Comparison of ENCODE assay signal across 8 cellular contexts in genomic region chr19:37507167-37507464, GRCh38. TPM values are rescaled to one million over a fixed set of nuclear protein-coding genes. Genes with fewer than 3 reads are reported as not detected.
DNase-seq lines count a peak whose midpoint lies in the region; ATAC-seq and TF ChIP-seq lines count a peak whose summit lies in the region.

No MANE protein-coding gene starts in this region.

- H3K4me1 ChIP-seq in heart left ventricle (peaks cover 0 to 19% (median 5%) of the 10 kb centered on the region in 12 donors), ectodermal cell (ENCODE audit: control insufficient read depth, insufficient read depth, low read length) (no peaks in the 10 kb centered on the region), mucosa of stomach (ENCODE audit: control insufficient read depth, insufficient read depth, low read length) (peaks cover 9% of the 10 kb centered on the region), uterus (no peaks in the 10 kb centered on the region)

- peaks cover 0 to 33% (median 0%) of the 10 kb centered on the region in 12 donors for H3K9me3 ChIP-seq in heart left ventricle
- H3K9me3 ChIP-seq in ectodermal cell (ENCODE audit: control insufficient read depth, low read length), result no peaks in the 10 kb centered on the region
- peaks cover 7% of the 10 kb centered on the region for H3K9me3 ChIP-seq in mucosa of stomach (ENCODE audit: control insufficient read depth, low read length)
- H3K9me3 ChIP-seq in uterus, result no peaks in the 10 kb centered on the region

- H3K4me3 ChIP-seq in heart left ventricle (peak overlapping the region; percentile 62 to 87 (median 70)), ectodermal cell (ENCODE audit: insufficient read depth, low read depth, low read length) (peak overlapping the region; percentile 68), mucosa of stomach (ENCODE audit: low read length) (peak overlapping the region; percentile 95), uterus (peak overlapping the region; percentile 64 to 72)

- no peak for TF ChIP-seq CTCF in heart left ventricle (IDR thresholded peaks at IDR 0.05)
- no peak for TF ChIP-seq CTCF in uterus (IDR thresholded peaks at IDR 0.05)

- peaks cover 0 to 34% (median 20%) of the 10 kb centered on the region in 9 donors for H3K36me3 ChIP-seq in heart left ventricle
- peaks cover 13% of the 10 kb centered on the region for H3K36me3 ChIP-seq in ectodermal cell (ENCODE audit: control insufficient read depth, insufficient read depth, low read length)
- no peaks in the 10 kb centered on the region for H3K36me3 ChIP-seq in mucosa of stomach (ENCODE audit: control insufficient read depth, insufficient read depth, low read length)
- H3K36me3 ChIP-seq in uterus, result no peaks in the 10 kb centered on the region

- WGBS in heart left ventricle, 4 donors, result 3 to 6% (median 3%) methylated on average over 9 of the region's 9 CpGs
- WGBS in ectodermal cell, 2 experiments, result 9 to 10% methylated on average over 9 of the region's 9 CpGs

- peak overlapping the region; percentile 91 for H3K9ac ChIP-seq in mucosa of stomach (ENCODE audit: low read length)

- H3K27ac ChIP-seq in heart left ventricle (peak overlapping the region; percentile 86 to 98 (median 93)), ectodermal cell (ENCODE audit: insufficient read depth, low read depth, low read length, poor library complexity, severe bottlenecking) (no peak overlapping the region), uterus (peak overlapping the region; percentile 95 to 96)

- H3K27me3 ChIP-seq in heart left ventricle, result no peaks in the 10 kb centered on the region
- no peaks in the 10 kb centered on the region for H3K27me3 ChIP-seq in ectodermal cell (ENCODE audit: control insufficient read depth, insufficient read depth, low read length, poor library complexity, severe bottlenecking)
- H3K27me3 ChIP-seq in mucosa of stomach (ENCODE audit: control insufficient read depth, insufficient read depth, low read length), result no peaks in the 10 kb centered on the region
- no peaks in the 10 kb centered on the region for H3K27me3 ChIP-seq in uterus

- DNase-seq in heart left ventricle, result no peak
- DNase-seq in Right ventricle myocardium inferior (ENCODE audit: missing footprints), result no peak
- no peak for DNase-seq in uterus
- DNase-seq in A172 (ENCODE audit: low spot score), result no peak

- ATAC-seq in heart left ventricle (no peak), Right ventricle myocardium inferior (no peak), HG03521 (IDR thresholded peaks at IDR 0.05; ENCODE audit: unreplicated experiment) (no peak), GM18505 (IDR thresholded peaks at IDR 0.05; ENCODE audit: unreplicated experiment) (no peak)

- TF ChIP-seq POLR2A in heart left ventricle (IDR thresholded peaks at IDR 0.05) (no peak), uterus (IDR thresholded peaks at IDR 0.05) (no peak), GM18505 (IDR thresholded peaks at IDR 0.05; ENCODE audit: borderline replicate concordance, extremely low read depth, insufficient read depth, insufficient read length) (no peak)

- intact Hi-C loops in heart left ventricle (cut with DNase I) (loop anchor here in 5 of 10 donors (2.0 to 10.0 kb wide), 4 partner anchors 35 to 148 kb away; partner anchors contain the start of genes ZNF570 (in 3 of the 5), ZNF569 (in 2 of the 5) and ZFP30 (in 1 of the 5)), Right ventricle myocardium inferior (cut with DNase I) (loop anchor here (2.0 kb wide), 1 partner anchor 40 kb away; the partner anchor contains the start of gene ZNF569), uterus (cut with DNase I; ENCODE audit: low total_unique reads) (no loop called here)

RNA-seq across cellular contexts. Expression of gene ZNF793, which starts 0.4 kb away (rescaled TPM):
- 1 to 10 TPM; 2.8 to 7.9 (median 6.2) TPM for total RNA-seq in heart left ventricle
- polyA plus RNA-seq in heart left ventricle, result 1 to 10 TPM; 4.1 to 4.9 TPM
- 5.4 TPM for total RNA-seq in Right ventricle myocardium inferior
- 21.1 TPM for polyA plus RNA-seq in ectodermal cell (2013, experiment 1 of 4)
- 26.0 TPM for polyA plus RNA-seq in ectodermal cell (2013, experiment 2 of 4)
- 14.5 TPM for polyA plus RNA-seq in ectodermal cell (2013, experiment 3 of 4)
- polyA plus RNA-seq in ectodermal cell (2013, experiment 4 of 4), result 16.1 TPM
- 10 to 100 TPM in 2 of 4 donors, 1 to 10 TPM in 2; 2.4 to 21.3 (median 8.6) TPM for total RNA-seq in uterus
- 0.26 and 0.41 TPM in 2 replicates for total RNA-seq in A172 (2014; rRNA removed; shearing (Covaris generic))

RNA-seq across cellular contexts. Expression of gene ZNF570, which starts 38.0 kb away (rescaled TPM):
- 10 to 100 TPM in 1 of 9 donors, 1 to 10 TPM in 8; 5.3 to 11.4 (median 7.0) TPM for total RNA-seq in heart left ventricle
- polyA plus RNA-seq in heart left ventricle, result 1 to 10 TPM; 2.6 to 4.4 TPM
- total RNA-seq in Right ventricle myocardium inferior, result 8.4 TPM
- 7.6 TPM for polyA plus RNA-seq in ectodermal cell (2013, experiment 1 of 4)
- 7.7 TPM for polyA plus RNA-seq in ectodermal cell (2013, experiment 2 of 4)
- polyA plus RNA-seq in ectodermal cell (2013, experiment 3 of 4), result 6.8 TPM
- polyA plus RNA-seq in ectodermal cell (2013, experiment 4 of 4), result 6.2 TPM
- total RNA-seq in uterus, result 10 to 100 TPM in 1 of 4 donors, 1 to 10 TPM in 3; 1.2 to 19.8 (median 7.6) TPM
- 0.12 TPM in 1 of 2 replicates, not detected in the other for total RNA-seq in A172 (2014; rRNA removed; shearing (Covaris generic))

RNA-seq across cellular contexts. Expression of gene ZNF569, which starts 39.9 kb away (rescaled TPM):
- total RNA-seq in heart left ventricle (1 to 10 TPM; 5.4 to 8.0 (median 6.1) TPM), Right ventricle myocardium inferior (6.0 TPM), uterus (10 to 100 TPM in 3 of 4 donors, 1 to 10 TPM in 1; 8.7 to 23.5 (median 16.8) TPM)
- 1 to 10 TPM; 2.6 to 4.4 TPM for polyA plus RNA-seq in heart left ventricle
- polyA plus RNA-seq in ectodermal cell (2013, experiment 1 of 4), result 16.8 TPM
- 15.6 TPM for polyA plus RNA-seq in ectodermal cell (2013, experiment 2 of 4)
- 16.7 TPM for polyA plus RNA-seq in ectodermal cell (2013, experiment 3 of 4)
- polyA plus RNA-seq in ectodermal cell (2013, experiment 4 of 4), result 15.6 TPM
- total RNA-seq in A172 (2014; rRNA removed; shearing (Covaris generic)), result 2.9 and 5.2 TPM in 2 replicates
